14 cellular contexts compared by ENCODE assay signal in genomic region chr19:47331931-47332547, GRCh38. TPM values are rescaled to one million over a fixed set of nuclear protein-coding genes. Genes with fewer than 3 reads are reported as not detected.
DNase-seq lines count a peak whose midpoint lies in the region; ATAC-seq, FAIRE-seq and TF ChIP-seq lines count a peak whose summit lies in the region.
"Had no signal": no experiment of that assay in that cellular context is flagged by ENCODE, and none has a peak within 500 bp of the region (broad histone marks: within the 10 kb centered on the region; RNA-seq: fewer than 3 reads in every experiment).

Gene C5AR2 (plus strand): TSS chr19:47332175. CDS start chr19:47340800, 8,625 bp downstream.

- POLR2A ChIA-PET in IMR-90 (lab: Charles Lee; ENCODE audit: unreplicated experiment) (no interaction called here), HepG2 (lab: Yijun Ruan, JAX) (no interaction called here)

- no peaks in the 10 kb centered on the region for H3K79me1 ChIP-seq in IMR-90 (ENCODE audit: low read depth in 1 of 2, low read length in 2 of 2)

- no peak for FAIRE-seq in HepG2 (lab: Jason Lieb, UNC)
- no peak for FAIRE-seq in GM12891 (lab: Jason Lieb, UNC)

- TF ChIP-seq CTCF in IMR-90 (conservative IDR thresholded peaks at IDR 0.05; ENCODE audit: low read depth, low read length) (no peak), HepG2 (CRISPR knock-in tag; IDR thresholded peaks at IDR 0.05) (no peak)

- H2BK5ac ChIP-seq in IMR-90 (ENCODE audit: low read depth, low read length, poor library complexity, severe bottlenecking), result no peak within 1 kb of the TSS

- no peak within 1 kb of the TSS for H3K18ac ChIP-seq in IMR-90 (ENCODE audit: low read depth, low read length)

- H2BK15ac ChIP-seq in IMR-90 (ENCODE audit: low read depth, low read length), result peak within 1 kb of the TSS; percentile 84; the same call in 1 of the 3 replicates

- no peak within 1 kb of the TSS for H4K5ac ChIP-seq in IMR-90 (ENCODE audit: low read depth, low read length)

- peak within 1 kb of the TSS; percentile 69 for H3K4ac ChIP-seq in IMR-90 (ENCODE audit: low read depth, low read length)

- H3K4me2 ChIP-seq in IMR-90 (ENCODE audit: low read depth, low read length), result no peak within 1 kb of the TSS
- H3K4me2 ChIP-seq in HepG2 (ENCODE audit: low read depth, low read length), result peak within 1 kb of the TSS; percentile 50

- H2AFZ ChIP-seq in IMR-90 (replicated peaks; ENCODE audit: low read length, poor library complexity) (peak within 1 kb of the TSS; percentile 86), HepG2 (ENCODE audit: low read length) (no peak within 1 kb of the TSS)

- CTCF ChIA-PET in IMR-90 (lab: Yijun Ruan, JAX) (interaction anchor here (0.6 kb wide), 1 partner anchor 10 kb away, joined by 5 read pairs; no protein-coding TSS in a partner anchor), HepG2 (lab: Yijun Ruan, JAX; ENCODE audit: low intra/inter-chr PET ratio, low total read pairs) (no interaction called here)

- ATAC-seq in IMR-90 (ENCODE audit: low read depth), result no peak
- ATAC-seq in HepG2, result 0 out of 3 replicates have a peak, but pooled peaks have one; percentile 34
- ATAC-seq: activated T-cell treated with anti-CD3 and anti-CD28 coated beads, Interleukin-2, amount 50 U/mL, for 4 hours; body of pancreas; stimulated activated naive CD8-positive, alpha-beta T cell treated with anti-CD3 and anti-CD28 coated beads, Interleukin-15, amount 100 ng/mL, for 72 hours had no signal

- in situ Hi-C loops in IMR-90 (cut with MboI; ENCODE audit: low sequenced_read_pairs) (no loop called here), T47D (cut with HindIII; ENCODE audit: low pct_unique_long_range_greater_than_20kb, low sequenced_read_pairs) (no loop called here), HepG2 (cut with HindIII; ENCODE audit: extremely low pct_ligation_motif_present, low pct_unique_long_range_greater_than_20kb) (no loop called here)

- H3K36me3 ChIP-seq in IMR-90 (ENCODE audit: control insufficient read depth, insufficient read depth, low read length), result no peaks in the 10 kb centered on the region
- H3K36me3 ChIP-seq in HepG2 (replicated peaks in 1 of 2; ENCODE audit: control insufficient read depth in 1 of 2, insufficient read depth in 2 of 2, low read length in 2 of 2), result no peaks in the 10 kb centered on the region
- H3K36me3 ChIP-seq: SJSA1 had no signal

- BruUV-seq in IMR-90 (replicated peaks; lab: Mats Ljungman, UMichigan) (no TSS peak), HepG2 (replicated peaks; lab: Mats Ljungman, UMichigan) (no TSS peak)

- no peaks in the 10 kb centered on the region for H3K9me3 ChIP-seq in IMR-90 (ENCODE audit: control insufficient read depth, insufficient read depth, low read length)
- no peaks in the 10 kb centered on the region for H3K9me3 ChIP-seq in HepG2 (ENCODE audit: low read length)
- H3K9me3 ChIP-seq: body of pancreas, Caco-2, SJSA1 had no signal

- TF ChIP-seq EP300 in HepG2 (IDR thresholded peaks at IDR 0.05; ENCODE audit: low read depth in 2 of 2, low read length in 2 of 2) (no peak), HepG2 (CRISPR knock-in tag; IDR thresholded peaks at IDR 0.05; ENCODE audit: borderline replicate concordance) (no peak)

- H3K27ac ChIP-seq in IMR-90 (ENCODE audit: insufficient read depth, low read length) (no peak within 1 kb of the TSS), HepG2 (ENCODE audit: extremely low read length, insufficient read depth, low read length) (no peak within 1 kb of the TSS)

- peaks cover 3% of the 10 kb centered on the region; the same call in 1 of the 2 replicates for H3K4me1 ChIP-seq in IMR-90 (ENCODE audit: control insufficient read depth, insufficient read depth, low read length)
- H3K4me1 ChIP-seq in HepG2 (ENCODE audit: insufficient read depth, low read length), result peaks cover 46% of the 10 kb centered on the region
- H3K4me1 ChIP-seq: body of pancreas, Caco-2 had no signal

- no peak within 1 kb of the TSS; the same call in 1 of the 2 replicates for H3K23ac ChIP-seq in IMR-90 (ENCODE audit: low read depth, low read length)

- H3K9ac ChIP-seq in IMR-90 (ENCODE audit: low read depth, low read length) (no peak within 1 kb of the TSS), HepG2 (ENCODE audit: insufficient read depth, low read depth, low read length) (no peak within 1 kb of the TSS)

- peak within 1 kb of the TSS; percentile 39 for H2AK9ac ChIP-seq in IMR-90 (replicated peaks; ENCODE audit: low read depth, low read length, poor library complexity)

- peak within 1 kb of the TSS in 1 of 2 experiments; percentile 51; a peak in 1 of 4 replicates for H4K8ac ChIP-seq in IMR-90 (ENCODE audit: low read depth in 2 of 2, low read length in 2 of 2)

- intact Hi-C loops in IMR-90 (cut with micrococcal nuclease) (no loop called here), HepG2 (cut with micrococcal nuclease; ENCODE audit: unreplicated experiment) (no loop called here)

- H3K9me1 ChIP-seq in IMR-90 (ENCODE audit: insufficient read depth, low read length), result 0 out of 2 replicates have a peak, but pooled peaks cover 5% of the 10 kb centered on the region

- peak within 1 kb of the TSS; percentile 47; the same call in 1 of the 2 replicates for H2BK20ac ChIP-seq in IMR-90 (ENCODE audit: low read depth, low read length)

- H3K27me3 ChIP-seq in IMR-90 (ENCODE audit: control insufficient read depth, insufficient read depth, low read length) (no peaks in the 10 kb centered on the region), HepG2 (ENCODE audit: control insufficient read depth in 1 of 2, insufficient read depth in 2 of 2, low read length in 2 of 2) (peaks cover 0 to 18% of the 10 kb centered on the region in 2 experiments; a peak in 3 of 5 replicates)
- H3K27me3 ChIP-seq: body of pancreas, SJSA1 had no signal

- dilution Hi-C loops in IMR-90 (cut with HindIII; ENCODE audit: low sequenced_read_pairs, unreplicated experiment), result no loop called here

- no peak for DNase-seq in IMR-90
- DNase-seq in T47D (ENCODE audit: low read depth in 1 of 2, low spot score in 1 of 2), result peak; percentile 27 to 86
- no peak for DNase-seq in HepG2 (ENCODE audit: low spot score)
- peak; percentile 40 for DNase-seq in stromal cell of bone marrow (ENCODE audit: low read depth)
- DNase-seq in T-helper 1 cell, result no peak
- no peak for DNase-seq in GM12891 (ENCODE audit: insufficient read length, low spot score)
- DNase-seq in effector CD8-positive, alpha-beta T cell (lab: John Stamatoyannopoulos, UW), result no peak
- no peak for DNase-seq in NCI-H2107 (lab: John Stamatoyannopoulos, UW)
- DNase-seq: activated T-cell treated with anti-CD3 and anti-CD28 coated beads, Interleukin-2, amount 50 U/mL, for 4 hours; Caco-2; NCI-H510A treated with DMSO at 0.1 percent for 48 hours; stimulated activated naive CD8-positive, alpha-beta T cell treated with anti-CD3 and anti-CD28 coated beads, Interleukin-15, amount 100 ng/mL, for 72 hours had no signal

- H3K56ac ChIP-seq in IMR-90 (ENCODE audit: extremely low read depth, insufficient read depth, low read length), result no peak within 1 kb of the TSS

- 70% methylated on average over 4 of the region's 18 CpGs; no CpG with 5 or more reads in 1 of the 2 experiments for WGBS in IMR-90 (ENCODE audit: extremely low coverage in 2 of 2, insufficient read length in 1 of 2), 2 experiments
- 12% methylated on average over 16 of the region's 18 CpGs for WGBS in HepG2 (ENCODE audit: low lambda C conversion rate)

- H2AK5ac ChIP-seq in IMR-90 (ENCODE audit: low read depth, low read length), result peak within 1 kb of the TSS; percentile 29; the same call in 1 of the 2 replicates

- peak within 1 kb of the TSS; percentile 56 for H2BK120ac ChIP-seq in IMR-90 (ENCODE audit: low read depth, low read length)

- H4K91ac ChIP-seq in IMR-90 (ENCODE audit: insufficient read depth, low read depth, low read length), result no peak within 1 kb of the TSS; the same call in 1 of the 2 replicates

- TF ChIP-seq RAD21 in IMR-90 (IDR thresholded peaks at IDR 0.05; ENCODE audit: low read length) (no peak), HepG2 (CRISPR knock-in tag; IDR thresholded peaks at IDR 0.05) (no peak)

- H3K4me3 ChIP-seq in IMR-90 (ENCODE audit: insufficient read depth, low read depth, low read length), result no peak within 1 kb of the TSS
- H3K4me3 ChIP-seq in HepG2 (replicated peaks in 1 of 3; ENCODE audit: insufficient read depth in 1 of 3, low read depth in 2 of 3, low read length in 3 of 3), result peak within 1 kb of the TSS in 1 of 3 experiments; percentile 19; a peak in 1 of 6 replicates
- H3K4me3 ChIP-seq: body of pancreas, SJSA1 had no signal

- H3K14ac ChIP-seq in IMR-90 (replicated peaks; ENCODE audit: low read depth, low read length), result peak within 1 kb of the TSS; percentile 52; the same call in 1 of the 2 replicates

- no peak for TF ChIP-seq POLR2A in IMR-90 (IDR thresholded peaks at IDR 0.05; ENCODE audit: low read depth, low read length)
- TF ChIP-seq POLR2A in HepG2 (IDR thresholded peaks at IDR 0.05; ENCODE audit: insufficient read depth in 1 of 2, low read depth in 2 of 2, low read length in 2 of 2), result no peak
- TF ChIP-seq POLR2A in GM12891 (IDR thresholded peaks at IDR 0.05; ENCODE audit: low read depth, low read length), result no peak

- H4K20me1 ChIP-seq in IMR-90 (ENCODE audit: insufficient read depth, low read length) (no peaks in the 10 kb centered on the region), HepG2 (ENCODE audit: insufficient read depth, low read length) (no peaks in the 10 kb centered on the region)

- no peaks in the 10 kb centered on the region for H3K79me2 ChIP-seq in HepG2 (ENCODE audit: insufficient read depth, low read length)

RNA-seq across cellular contexts. Expression of gene C5AR2, which starts in this region (rescaled TPM):
- under 0.01 TPM in 1 of 2 replicates, not detected in the other for total RNA-seq in IMR-90 (2012; rRNA removed)
- polyA plus RNA-seq in IMR-90 (2012; rRNA removed), result not detected in 2 replicates
- polyA plus RNA-seq in IMR-90 (2012; cell fraction: cytosol; rRNA removed), result 0.11 TPM in 1 of 2 replicates, not detected in the other
- 0.03 and 0.05 TPM in 2 replicates for polyA plus RNA-seq in IMR-90 (2012; cell fraction: nucleus; rRNA removed; ENCODE audit: low replicate concordance)
- total RNA-seq in HepG2 (2016; rRNA removed; fragmentation: Illumina TruSeq; extraction: Trizol), result 0.09 TPM in 1 of 2 replicates, not detected in the other
- total RNA-seq in HepG2 (2016; cell fraction: cytosol; rRNA removed; fragmentation: Illumina TruSeq; extraction: Trizol; ENCODE audit: low read depth), result not detected in 2 replicates
- total RNA-seq in HepG2 (2016; cell fraction: insoluble cytoplasmic fraction; rRNA removed; fragmentation: Illumina TruSeq; extraction: Trizol), result not detected in 2 replicates
- 0.07 TPM in 1 of 2 replicates, not detected in the other for total RNA-seq in HepG2 (2016; cell fraction: membrane; rRNA removed; fragmentation: Illumina TruSeq; extraction: Trizol)
- total RNA-seq in HepG2 (2016; cell fraction: nucleus; rRNA removed; fragmentation: Illumina TruSeq; extraction: Trizol), result not detected in 2 replicates
- polyA plus RNA-seq in HepG2 (2011; rRNA removed), result 0.24 and 0.26 TPM in 2 replicates
- 0.18 and 0.28 TPM in 2 replicates for polyA plus RNA-seq in HepG2 (2011; cell fraction: cytosol; rRNA removed)
- polyA plus RNA-seq in HepG2 (2011; cell fraction: nucleus; rRNA removed), result 0.50 and 0.66 TPM in 2 replicates
- polyA plus RNA-seq in HepG2 (2012), result 0.20 and 0.30 TPM in 2 replicates
- polyA plus RNA-seq in HepG2 (2016; cell fraction: cytosol; fragmentation: Illumina TruSeq; extraction: Trizol; ENCODE audit: low read depth), result not detected in 2 replicates
- not detected in 2 replicates for polyA plus RNA-seq in HepG2 (2016; cell fraction: insoluble cytoplasmic fraction; fragmentation: Illumina TruSeq; extraction: Trizol; ENCODE audit: low read depth)
- polyA plus RNA-seq in HepG2 (2016; cell fraction: membrane; fragmentation: Illumina TruSeq; extraction: Trizol; ENCODE audit: low read depth), result not detected in 2 replicates
- not detected in 2 replicates for polyA plus RNA-seq in HepG2 (2016; cell fraction: nucleus; fragmentation: Illumina TruSeq; extraction: Trizol; ENCODE audit: insufficient read depth, low read depth)
- 0.48 and 6.7 TPM in 2 replicates for polyA minus RNA-seq in HepG2 (2011; rRNA and poly(A)+ RNA removed; ENCODE audit: low replicate concordance)
- polyA minus RNA-seq in HepG2 (2011; cell fraction: cytosol; rRNA and poly(A)+ RNA removed), result 0.10 and 0.18 TPM in 2 replicates
- polyA minus RNA-seq in HepG2 (2011; cell fraction: nucleus; rRNA and poly(A)+ RNA removed), result 0.25 TPM in 1 of 2 replicates, not detected in the other
- polyA plus RNA-seq in GM12891 (2012; ENCODE audit: low read depth, missing spikeins), result not detected
- total RNA-seq: activated T-cell treated with anti-CD3 and anti-CD28 coated beads, Interleukin-2, amount 50 U/mL, for 4 hours; Caco-2; SJSA1 had no signal

Comparison
In these comparisons a context has a peak if more than half of its experiments do, and no peak if none do; other contexts are left out.
1. DNase-seq: peak in T47D (2 of 2) and stromal cell of bone marrow (single experiment); none in IMR-90 (single experiment), HepG2 (single experiment), T-helper 1 cell (0 of 5), GM12891 (single experiment), effector CD8-positive, alpha-beta T cell (single experiment) and NCI-H2107 (single experiment).